ENCODE assay signal across 1 cellular context in the genomic region with DNA sequence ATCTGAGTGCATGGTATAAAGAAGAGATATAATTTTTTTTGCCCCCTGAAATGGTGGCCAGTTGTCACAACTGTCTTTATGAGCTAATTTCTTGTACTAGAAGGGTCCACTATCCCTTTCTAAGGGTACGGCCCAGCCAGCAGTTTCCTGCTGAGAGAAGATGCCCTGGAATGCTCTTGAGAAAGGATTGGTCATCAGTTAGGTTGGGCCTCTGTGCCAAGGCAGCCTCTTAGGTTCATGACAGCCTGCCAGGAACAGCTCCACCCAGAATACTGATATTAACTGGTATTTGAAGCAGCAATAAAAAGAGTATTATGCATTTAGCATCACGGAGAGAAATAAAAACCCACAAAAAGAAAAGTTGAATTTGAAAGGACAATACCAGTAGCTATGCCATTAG.
TF ChIP-seq lines count a peak whose summit lies in the region.

No MANE protein-coding gene starts in this region.

TF ChIP-seq in K562, 482 proteins besides CTCF, POLR2A, EP300 and RAD21 (continued from another document):
- TF ChIP-seq, protein P1, sequence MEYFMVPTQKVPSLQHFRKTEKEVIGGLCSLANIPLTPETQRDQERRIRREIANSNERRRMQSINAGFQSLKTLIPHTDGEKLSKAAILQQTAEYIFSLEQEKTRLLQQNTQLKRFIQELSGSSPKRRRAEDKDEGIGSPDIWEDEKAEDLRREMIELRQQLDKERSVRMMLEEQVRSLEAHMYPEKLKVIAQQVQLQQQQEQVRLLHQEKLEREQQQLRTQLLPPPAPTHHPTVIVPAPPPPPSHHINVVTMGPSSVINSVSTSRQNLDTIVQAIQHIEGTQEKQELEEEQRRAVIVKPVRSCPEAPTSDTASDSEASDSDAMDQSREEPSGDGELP (CRISPR knock-in tag; IDR thresholded peaks at IDR 0.05; ENCODE audit: borderline replicate concordance): no peak
TF ChIP-seq in K562: peak in this region for 1.
